ENCODE assay signal across 8 cellular contexts in genomic region chr22:46071451-46072029, GRCh38.
DNase-seq lines count a peak whose midpoint lies in the region; ATAC-seq and TF ChIP-seq lines count a peak whose summit lies in the region.

No MANE protein-coding gene starts in this region.

- H3K4me3 Mint-ChIP-seq in activated naive CD8-positive, alpha-beta T cell treated with anti-CD3 and anti-CD28 coated beads, Interleukin-2, amount 10 ng/mL, durations not matched to agents 7 days and 5 days: peak overlapping the region; percentile 78

- POLR2A ChIA-PET in RWPE1 (lab: Yijun Ruan, JAX; ENCODE audit: low non-redundant PET): no interaction called here
- POLR2A ChIA-PET in activated naive CD8-positive, alpha-beta T cell treated with anti-CD3 and anti-CD28 coated beads, Interleukin-2, amount 10 ng/mL, durations not matched to agents 7 days and 5 days (lab: Charles Lee): interaction anchor here (1.6 to 2.8 kb wide), 3 partner anchors 16 to 65 kb away, joined by 7 to 58 read pairs (median 28); no protein-coding TSS in a partner anchor

- no peak overlapping the region for H2AFZ ChIP-seq in osteoblast (ENCODE audit: low read length)

- peak overlapping the region; percentile 79 for H3K27ac Mint-ChIP-seq in activated naive CD8-positive, alpha-beta T cell treated with anti-CD3 and anti-CD28 coated beads, Interleukin-2, amount 10 ng/mL, durations not matched to agents 7 days and 5 days

- H3K4me1 ChIP-seq in HUES48 (ENCODE audit: control insufficient read depth, insufficient read depth, low read length): peaks cover 31% of the 10 kb centered on the region
- peaks cover 47% of the 10 kb centered on the region for H3K4me1 ChIP-seq in osteoblast (ENCODE audit: insufficient read depth, low read length)
- H3K4me1 ChIP-seq in urinary bladder (ENCODE audit: insufficient read depth): no peaks in the 10 kb centered on the region

- H3K27me3 Mint-ChIP-seq in activated naive CD8-positive, alpha-beta T cell treated with anti-CD3 and anti-CD28 coated beads, Interleukin-2, amount 10 ng/mL, durations not matched to agents 7 days and 5 days: no peaks in the 10 kb centered on the region

- CTCF ChIA-PET in RWPE1 (lab: Yijun Ruan, JAX): no interaction called here

- under 1% methylated on average over 96 of the region's 98 CpGs for WGBS in urinary bladder

- peaks cover 89% of the 10 kb centered on the region for H3K79me2 ChIP-seq in osteoblast (ENCODE audit: insufficient read depth, low read length)

- peak; percentile 14 for ATAC-seq in activated naive CD8-positive, alpha-beta T cell treated with anti-CD3 and anti-CD28 coated beads, Interleukin-2, amount 10 ng/mL, durations not matched to agents 7 days and 5 days (ENCODE audit: low read depth)
- peak; percentile 48 for ATAC-seq in Right ventricle myocardium superior (ENCODE audit: poor library complexity)
- no peak for ATAC-seq in HG03159 (IDR thresholded peaks at IDR 0.05; ENCODE audit: unreplicated experiment)

- no peaks in the 10 kb centered on the region for H3K36me3 Mint-ChIP-seq in activated naive CD8-positive, alpha-beta T cell treated with anti-CD3 and anti-CD28 coated beads, Interleukin-2, amount 10 ng/mL, durations not matched to agents 7 days and 5 days

- H4K20me1 ChIP-seq in osteoblast (ENCODE audit: insufficient read depth, low read length): peaks cover 43% of the 10 kb centered on the region

- H3K9me3 ChIP-seq in HUES48 (ENCODE audit: control insufficient read depth, insufficient read depth, low read length) (no peaks in the 10 kb centered on the region), osteoblast (ENCODE audit: low read depth, low read length) (no peaks in the 10 kb centered on the region)

- H3K36me3 ChIP-seq in HUES48 (ENCODE audit: control insufficient read depth, insufficient read depth, low read length): no peaks in the 10 kb centered on the region
- H3K36me3 ChIP-seq in osteoblast (ENCODE audit: insufficient read depth, low read length): peaks cover 42% of the 10 kb centered on the region
- no peaks in the 10 kb centered on the region for H3K36me3 ChIP-seq in urinary bladder (ENCODE audit: insufficient read depth)

- no peaks in the 10 kb centered on the region for H3K9me3 Mint-ChIP-seq in activated naive CD8-positive, alpha-beta T cell treated with anti-CD3 and anti-CD28 coated beads, Interleukin-2, amount 10 ng/mL, durations not matched to agents 7 days and 5 days

- H3K27ac ChIP-seq in HUES48 (ENCODE audit: low read depth, low read length) (no peak overlapping the region), RWPE1 (peak overlapping the region; percentile 100), osteoblast (ENCODE audit: low read depth, low read length) (peak overlapping the region; percentile 50), urinary bladder (ENCODE audit: low read depth) (peak overlapping the region; percentile 96)

- intact Hi-C loops in Right ventricle myocardium superior (cut with DNase I): loop anchor here (10.0 kb wide), 1 partner anchor 67 kb away; no protein-coding TSS in a partner anchor

- no peak for TF ChIP-seq CTCF in RWPE1 (conservative IDR thresholded peaks at IDR 0.05; ENCODE audit: low read depth)
- no peak for TF ChIP-seq CTCF in osteoblast (IDR thresholded peaks at IDR 0.05; ENCODE audit: extremely low read depth, low read depth, low read length)

- H3K4me3 ChIP-seq in HUES48 (ENCODE audit: low read depth, low read length): peak overlapping the region; percentile 62
- peak overlapping the region; percentile 80 for H3K4me3 ChIP-seq in osteoblast (ENCODE audit: insufficient read depth, low read length)
- peak overlapping the region; percentile 79 for H3K4me3 ChIP-seq in urinary bladder (ENCODE audit: low read depth, low read length)

- DNase-seq in Daoy (ENCODE audit: low read depth) (peak; percentile 95), RWPE1 (ENCODE audit: low spot score) (peak; percentile 79), Right ventricle myocardium superior (peak; percentile 94), osteoblast (ENCODE audit: insufficient read length, low spot score, missing footprints) (peak; percentile 99)
- no peak for DNase-seq in activated naive CD8-positive, alpha-beta T cell treated with anti-CD3 and anti-CD28 coated beads, Interleukin-2, amount 10 ng/mL, durations not matched to agents 7 days and 5 days

- H3K27me3 ChIP-seq in HUES48 (ENCODE audit: control insufficient read depth, insufficient read depth, low read length): peaks cover 48% of the 10 kb centered on the region
- no peaks in the 10 kb centered on the region for H3K27me3 ChIP-seq in osteoblast (ENCODE audit: insufficient read depth, low read length)

- H3K9ac ChIP-seq in HUES48 (ENCODE audit: low read depth, low read length): no peak overlapping the region

- peaks cover 27% of the 10 kb centered on the region for H3K4me1 Mint-ChIP-seq in activated naive CD8-positive, alpha-beta T cell treated with anti-CD3 and anti-CD28 coated beads, Interleukin-2, amount 10 ng/mL, durations not matched to agents 7 days and 5 days

- H3K4me2 ChIP-seq in osteoblast (ENCODE audit: insufficient read depth, low read length): peak overlapping the region; percentile 13
